21 cellular contexts compared by ENCODE assay signal in the genomic region with DNA sequence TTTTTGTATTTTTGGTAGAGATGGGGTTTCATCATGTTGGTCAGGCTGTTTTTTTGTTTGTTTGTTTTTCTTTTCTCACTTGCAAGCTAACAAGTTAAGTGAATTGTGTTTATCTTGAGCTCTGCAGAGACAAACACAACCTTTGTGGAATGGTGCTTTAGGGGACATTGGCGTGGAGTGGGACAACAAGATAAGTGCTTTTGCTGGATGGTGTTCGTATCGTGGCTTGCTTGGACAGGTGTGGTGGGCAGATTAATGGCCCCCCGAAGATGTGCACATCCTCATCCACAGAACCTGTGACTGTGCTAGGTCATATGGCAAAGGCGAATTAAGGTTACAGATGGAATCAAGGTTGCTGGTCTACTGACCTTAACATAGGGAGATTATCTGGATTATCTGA. TPM values are rescaled to one million over a fixed set of nuclear protein-coding genes. Genes with fewer than 3 reads are reported as not detected.
DNase-seq lines count a peak whose midpoint lies in the region; ATAC-seq, FAIRE-seq and TF ChIP-seq lines count a peak whose summit lies in the region.
"Had no signal": no experiment of that assay in that cellular context is flagged by ENCODE, and none has a peak within 500 bp of the region (broad histone marks: within the 10 kb centered on the region; RNA-seq: fewer than 3 reads in every experiment).

No MANE protein-coding gene starts in this region.

- intact Hi-C loops in Caco-2 (cut with micrococcal nuclease; ENCODE audit: unreplicated experiment), result no loop called here
- intact Hi-C loops in kidney (cut with DNase I), result no loop called here

- H3K27me3 ChIP-seq in CD4-positive, CD25-positive, alpha-beta regulatory T cell (ENCODE audit: control insufficient read depth, insufficient read depth, low read length), result no peaks in the 10 kb centered on the region
- H3K27me3 ChIP-seq in Caco-2 (replicated peaks; ENCODE audit: control insufficient read depth, insufficient read depth, low read length), result no peaks in the 10 kb centered on the region

- H3K4me3 Mint-ChIP-seq in CD4-positive, CD25-positive, alpha-beta regulatory T cell, result peak overlapping the region in 2 of 4 donors; percentile 7 to 42
- H3K4me3 Mint-ChIP-seq in IgD-negative memory B cell, result peak overlapping the region in 1 of 4 donors; percentile 33
- H3K4me3 Mint-ChIP-seq in effector memory CD8-positive, alpha-beta T cell, result peak overlapping the region; percentile 46 to 64
- no peak overlapping the region for H3K4me3 Mint-ChIP-seq in progenitor cell of endocrine pancreas (ENCODE audit: low read depth)
- H3K4me3 Mint-ChIP-seq in Caco-2 (ENCODE audit: unreplicated experiment), result no peak overlapping the region

- peaks cover 19% of the 10 kb centered on the region for H3K36me3 ChIP-seq in CD4-positive, CD25-positive, alpha-beta regulatory T cell (ENCODE audit: control insufficient read depth, insufficient read depth, low read length)
- H3K36me3 ChIP-seq in Caco-2 (ENCODE audit: control insufficient read depth, insufficient read depth, low read length) (no peaks in the 10 kb centered on the region; the same call in 1 of the 2 replicates), kidney (ENCODE audit: control insufficient read depth in 1 of 2, insufficient read depth in 2 of 2, low read length in 2 of 2) (peaks cover 2 to 4% of the 10 kb centered on the region in 2 donors)

- BruUV-seq in Caco-2 (replicated peaks; lab: Mats Ljungman, UMichigan), result no TSS peak

- no peak for FAIRE-seq in kidney (lab: Jason Lieb, UNC)
- FAIRE-seq: colon, endometrium, GM12892 had no signal

- TF ChIP-seq CTCF in progenitor cell of endocrine pancreas (IDR thresholded peaks at IDR 0.05; ENCODE audit: unreplicated experiment) (no peak), Caco-2 (IDR thresholded peaks at IDR 0.05; ENCODE audit: insufficient read depth in 1 of 2, low read depth in 1 of 2, low read length in 1 of 2, severe bottlenecking in 1 of 2, unreplicated experiment in 1 of 2) (no peak), kidney (IDR thresholded peaks at IDR 0.05; ENCODE audit: borderline replicate concordance, extremely low read depth, insufficient read depth) (no peak)

- H3K9me3 ChIP-seq in CD4-positive, CD25-positive, alpha-beta regulatory T cell (ENCODE audit: control insufficient read depth in 2 of 2, low read length in 2 of 2), result no peaks in the 10 kb centered on the region
- H3K9me3 ChIP-seq in Caco-2 (no peaks in the 10 kb centered on the region), kidney (ENCODE audit: control insufficient read depth in 1 of 2, low read length in 2 of 2) (no peaks in the 10 kb centered on the region)

- CTCF ChIA-PET in Caco-2 (lab: Charles Lee), result no interaction called here

- POLR2A ChIA-PET in Caco-2 (lab: Charles Lee), result no interaction called here

- peaks cover 31% of the 10 kb centered on the region for H3K36me3 Mint-ChIP-seq in CD4-positive, CD25-positive, alpha-beta regulatory T cell
- peaks cover 8% of the 10 kb centered on the region for H3K36me3 Mint-ChIP-seq in IgD-negative memory B cell
- H3K36me3 Mint-ChIP-seq in effector memory CD8-positive, alpha-beta T cell (ENCODE audit: insufficient read depth), result peaks cover 17% of the 10 kb centered on the region
- peaks cover 18% of the 10 kb centered on the region for H3K36me3 Mint-ChIP-seq in progenitor cell of endocrine pancreas (ENCODE audit: insufficient read depth)
- H3K36me3 Mint-ChIP-seq in Caco-2 (ENCODE audit: insufficient read depth, unreplicated experiment), result peaks cover 15% of the 10 kb centered on the region

- H3K27ac Mint-ChIP-seq in CD4-positive, CD25-positive, alpha-beta regulatory T cell, result peak overlapping the region in 2 of 3 donors; percentile 17 to 93
- H3K27ac Mint-ChIP-seq in IgD-negative memory B cell (peak overlapping the region in 2 of 3 donors; percentile 31 to 87), progenitor cell of endocrine pancreas (peak overlapping the region; percentile 30), Caco-2 (ENCODE audit: unreplicated experiment) (no peak overlapping the region)
- peak overlapping the region; percentile 83 to 90 for H3K27ac Mint-ChIP-seq in effector memory CD8-positive, alpha-beta T cell

- H3K27me3 Mint-ChIP-seq in CD4-positive, CD25-positive, alpha-beta regulatory T cell, result no peaks in the 10 kb centered on the region
- H3K27me3 Mint-ChIP-seq in IgD-negative memory B cell (no peaks in the 10 kb centered on the region), progenitor cell of endocrine pancreas (peaks cover 11% of the 10 kb centered on the region), Caco-2 (ENCODE audit: insufficient read depth, unreplicated experiment) (no peaks in the 10 kb centered on the region)
- H3K27me3 Mint-ChIP-seq in effector memory CD8-positive, alpha-beta T cell, result no peaks in the 10 kb centered on the region

- H3K9me3 Mint-ChIP-seq in CD4-positive, CD25-positive, alpha-beta regulatory T cell, result no peaks in the 10 kb centered on the region
- H3K9me3 Mint-ChIP-seq in IgD-negative memory B cell (no peaks in the 10 kb centered on the region), progenitor cell of endocrine pancreas (ENCODE audit: low read depth) (no peaks in the 10 kb centered on the region), Caco-2 (ENCODE audit: unreplicated experiment) (no peaks in the 10 kb centered on the region)
- no peaks in the 10 kb centered on the region for H3K9me3 Mint-ChIP-seq in effector memory CD8-positive, alpha-beta T cell

- peaks cover 46% of the 10 kb centered on the region for H3K4me1 ChIP-seq in CD4-positive, CD25-positive, alpha-beta regulatory T cell (ENCODE audit: control insufficient read depth, insufficient read depth, low read length, poor library complexity, severe bottlenecking)
- H3K4me1 ChIP-seq in Caco-2, result no peaks in the 10 kb centered on the region; the same call in 1 of the 2 replicates
- H3K4me1 ChIP-seq in kidney (ENCODE audit: control insufficient read depth in 1 of 2, insufficient read depth in 1 of 2, low read depth in 1 of 2, low read length in 2 of 2), result peaks cover 39 to 43% of the 10 kb centered on the region in 2 donors

- H3K27ac ChIP-seq in CD4-positive, CD25-positive, alpha-beta regulatory T cell (ENCODE audit: insufficient read depth, low read length, poor library complexity, severe bottlenecking), result no peak overlapping the region
- H3K27ac ChIP-seq in kidney (ENCODE audit: low read depth in 2 of 2, low read length in 2 of 2), result peak overlapping the region in 1 of 2 donors; percentile 3
- H3K27ac ChIP-seq: VCaP had no signal

- H3K9ac ChIP-seq in kidney (ENCODE audit: low read length in 2 of 2), result no peak overlapping the region

- H3K4me1 Mint-ChIP-seq in CD4-positive, CD25-positive, alpha-beta regulatory T cell, result peaks cover 16 to 75% (median 53%) of the 10 kb centered on the region in 4 donors
- H3K4me1 Mint-ChIP-seq in IgD-negative memory B cell, result peaks cover 53 to 65% (median 56%) of the 10 kb centered on the region in 3 donors
- peaks cover 62 to 71% of the 10 kb centered on the region in 2 donors for H3K4me1 Mint-ChIP-seq in effector memory CD8-positive, alpha-beta T cell (ENCODE audit: low read depth in 2 of 2)
- peaks cover 30% of the 10 kb centered on the region for H3K4me1 Mint-ChIP-seq in progenitor cell of endocrine pancreas (ENCODE audit: low read depth)
- peaks cover 15% of the 10 kb centered on the region for H3K4me1 Mint-ChIP-seq in Caco-2 (ENCODE audit: low read depth, unreplicated experiment)

- no peak overlapping the region for H3K4me3 ChIP-seq in CD4-positive, CD25-positive, alpha-beta regulatory T cell (ENCODE audit: low read depth, low read length)
- no peak overlapping the region for H3K4me3 ChIP-seq in Caco-2 (ENCODE audit: low read depth, low read length)
- no peak overlapping the region for H3K4me3 ChIP-seq in kidney (ENCODE audit: low read length in 2 of 2)

- no peak for ATAC-seq in CD4-positive, CD25-positive, alpha-beta regulatory T cell (ENCODE audit: low read depth in 2 of 2)
- ATAC-seq in effector memory CD8-positive, alpha-beta T cell (replicated peaks), result no peak
- ATAC-seq: sciatic nerve had no signal

- DNase-seq in CD4-positive, CD25-positive, alpha-beta regulatory T cell, result no peak
- DNase-seq in effector memory CD8-positive, alpha-beta T cell, result no peak
- DNase-seq in progenitor cell of endocrine pancreas (ENCODE audit: low spot score, unreplicated experiment), result no peak
- no peak for DNase-seq in Caco-2
- DNase-seq in NCI-H187 treated with DMSO at 0.1 percent for 48 hours (lab: John Stamatoyannopoulos, UW), result no peak
- no peak for DNase-seq in activated CD4-positive, CD25-positive, alpha-beta regulatory T cell (lab: John Stamatoyannopoulos, UW)
- DNase-seq in kidney, result no peak
- DNase-seq: AML-193, hypothalamus, Karpas-422, kidney glomerular epithelial cell, NCI-H1092 treated with DMSO at 0.1 percent for 48 hours, NCI-H2107, occipital lobe, SIG-M5 had no signal

RNA-seq across cellular contexts. Expression of a gene that starts 7.0 kb away (rescaled TPM):
- 83.2 TPM for total RNA-seq in CD4-positive, CD25-positive, alpha-beta regulatory T cell
- polyA plus RNA-seq in CD4-positive, CD25-positive, alpha-beta regulatory T cell, result 1 to 10 TPM; 5.0 to 7.9 (median 7.8) TPM
- polyA plus RNA-seq in IgD-negative memory B cell, result 17.5 TPM
- 48.6 and 48.7 TPM in 2 replicates for total RNA-seq in progenitor cell of endocrine pancreas
- total RNA-seq in Caco-2 (2022), result 51.3 and 54.5 TPM in 2 replicates
- total RNA-seq in kidney, result 67.6 TPM
- polyA plus RNA-seq in kidney (ENCODE audit: insufficient read depth, low read depth, low replicate concordance), result 10.9 TPM

Comparison
In these comparisons a context has a peak if more than half of its experiments do, and no peak if none do; other contexts are left out.
1. H3K4me3 Mint-ChIP-seq: peak in effector memory CD8-positive, alpha-beta T cell (2 of 2); none in progenitor cell of endocrine pancreas (single experiment) and Caco-2 (single experiment).